ENCODE assay signal across 21 cellular contexts in genomic region chr6:31111712-31112111, GRCh38. TPM values are rescaled to one million over a fixed set of nuclear protein-coding genes. Genes with fewer than 3 reads are reported as not detected.
"Had no signal": no experiment of that assay in that cellular context is flagged by ENCODE, and none has a peak within 500 bp of the region (broad histone marks: within the 10 kb centered on the region; RNA-seq: fewer than 3 reads in every experiment).

No MANE protein-coding gene starts in this region.

- H3K27ac ChIP-seq: RWPE1 had no signal

- H3K4me3 ChIP-seq: MG63 had no signal

- H3K36me3 ChIP-seq: MG63 had no signal

- H3K9me3 ChIP-seq: MG63 had no signal

- DNase-seq: IMR-90, Karpas-422, KG1, MG63, NCI-H1092, NCI-H1105 treated with DMSO at 0.1 percent for 48 hours, NCI-H1417 treated with DMSO at 0.1 percent for 48 hours, NCI-H187, NCI-H2029, NCI-H2081 treated with DMSO at 0.1 percent for 48 hours, NCI-H2171, NCI-H226, NCI-H446, NCI-H510A, NCI-H524 treated with DMSO at 0.1 percent for 48 hours, NCI-H69, NCI-H774, SHP77 had no signal

- H3K27me3 ChIP-seq: MG63 had no signal

RNA-seq across cellular contexts. Expression of gene C6orf15, which starts 0.7 kb away (rescaled TPM):
- total RNA-seq: HepG2, HT1080, IMR-90 had no signal
- polyA plus RNA-seq: HepG2, IMR-90 had no signal

RNA-seq across cellular contexts. Expression of gene CDSN, which starts 8.5 kb away (rescaled TPM):
- total RNA-seq: HepG2, HT1080, IMR-90 had no signal
- polyA plus RNA-seq: HepG2, IMR-90 had no signal

RNA-seq across cellular contexts. Expression of gene PSORS1C2, which starts 27.2 kb away (rescaled TPM):
- total RNA-seq: HepG2, HT1080, IMR-90 had no signal
- polyA plus RNA-seq: HepG2, IMR-90 had no signal
